Comparison of ENCODE assay signal across 3 cellular contexts in the genomic region with DNA sequence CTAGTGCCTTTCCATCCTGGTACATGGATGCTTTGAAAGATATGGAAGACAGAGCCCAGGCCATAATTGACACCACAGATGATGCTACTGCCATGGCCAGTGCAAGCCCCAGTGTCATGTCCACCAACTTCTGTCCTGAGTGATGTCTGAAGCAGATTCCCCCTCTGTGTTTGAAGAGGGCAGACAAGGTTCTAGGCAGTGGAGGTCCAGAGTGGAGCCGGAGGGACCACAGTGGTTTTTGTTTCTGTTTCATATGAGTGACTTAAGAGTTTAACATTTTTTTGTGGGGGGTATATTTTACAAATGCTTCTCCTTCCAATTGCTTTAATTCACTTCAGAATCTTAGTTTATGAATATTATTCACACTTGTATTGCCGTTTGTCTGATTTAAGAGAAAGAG.
"Had no signal": no experiment of that assay in that cellular context is flagged by ENCODE, and none has a peak within 500 bp of the region (broad histone marks: within the 10 kb centered on the region; RNA-seq: fewer than 3 reads in every experiment).

No MANE protein-coding gene starts in this region.

- H3K4me3 ChIP-seq: GM12878 had no signal

- ATAC-seq: GM12878 had no signal

- DNase-seq: GDM1, GF-D8 had no signal
